23 cellular contexts compared by ENCODE assay signal in the genomic region with DNA sequence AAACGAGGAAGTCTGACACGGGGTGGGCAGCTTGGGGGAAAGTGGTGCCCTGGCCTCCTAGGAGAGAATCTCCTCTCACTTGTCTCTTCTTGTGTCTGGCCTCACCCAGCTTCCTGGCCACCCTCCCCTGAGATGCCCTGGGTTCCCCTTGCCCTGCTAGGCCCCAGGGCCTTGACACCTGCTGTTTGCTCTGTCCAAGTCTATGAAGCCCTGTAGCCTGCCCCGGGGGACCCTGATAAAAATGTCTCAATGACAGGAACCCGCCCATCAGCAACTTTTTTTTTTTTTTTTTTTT. TPM values are rescaled to one million over a fixed set of nuclear protein-coding genes. Genes with fewer than 3 reads are reported as not detected.
DNase-seq lines count a peak whose midpoint lies in the region; ATAC-seq and TF ChIP-seq lines count a peak whose summit lies in the region.
"Had no signal": no experiment of that assay in that cellular context is flagged by ENCODE, and none has a peak within 500 bp of the region (broad histone marks: within the 10 kb centered on the region; RNA-seq: fewer than 3 reads in every experiment).

No MANE protein-coding gene starts in this region.

- no peaks in the 10 kb centered on the region for H3K27me3 Mint-ChIP-seq in activated CD8-positive, alpha-beta memory T cell treated with anti-CD3 and anti-CD28 coated beads, Interleukin-2, amount 10 ng/mL, durations not matched to agents 7 days and 5 days
- no peaks in the 10 kb centered on the region for H3K27me3 Mint-ChIP-seq in CD14-positive monocyte (ENCODE audit: low read depth in 3 of 3)
- no peaks in the 10 kb centered on the region for H3K27me3 Mint-ChIP-seq in activated CD4-positive, alpha-beta memory T cell treated with anti-CD3 and anti-CD28 coated beads for 36 hours
- no peaks in the 10 kb centered on the region for H3K27me3 Mint-ChIP-seq in H9 (ENCODE audit: low read depth)
- H3K27me3 Mint-ChIP-seq: activated T-helper 17 cell treated with anti-CD3 and anti-CD28 coated beads, Interleukin-2, amount 50 U/mL, for 72 hours; brain had no signal

- DNase-seq in activated CD8-positive, alpha-beta memory T cell treated with anti-CD3 and anti-CD28 coated beads, Interleukin-2, amount 10 ng/mL, durations not matched to agents 7 days and 5 days: no peak
- no peak for DNase-seq in activated CD8-positive, alpha-beta memory T cell treated with anti-CD3 and anti-CD28 coated beads for 24 hours
- DNase-seq in CD14-positive monocyte (ENCODE audit: low spot score) (no peak), Karpas-422 (no peak), NCI-H2107 treated with DMSO at 0.1 percent for 48 hours (lab: John Stamatoyannopoulos, UW; ENCODE audit: unreplicated experiment) (no peak), H9 (no peak)
- no peak for DNase-seq in activated CD4-positive, alpha-beta memory T cell treated with anti-CD3 and anti-CD28 coated beads for 36 hours
- DNase-seq: BE2C; HCEC 1CT; KG1; mesenchymal stem cell; MM.1S; NCI-H1417 treated with DMSO at 0.1 percent for 48 hours; NCI-H2081; NCI-H345; NCI-H748 treated with DMSO at 0.1 percent for 48 hours; stimulated activated CD4-positive, alpha-beta T cell treated with anti-CD3 and anti-CD28 coated beads, Interleukin-15, amount 100 ng/mL, for 24 hours; stomach; SW 1271; tibial artery had no signal

- H2BK120ac ChIP-seq in H9 (ENCODE audit: low read depth, low read length, poor library complexity, severe bottlenecking): no peak overlapping the region

- no peak overlapping the region for H3K4me3 Mint-ChIP-seq in activated CD8-positive, alpha-beta memory T cell treated with anti-CD3 and anti-CD28 coated beads, Interleukin-2, amount 10 ng/mL, durations not matched to agents 7 days and 5 days
- H3K4me3 Mint-ChIP-seq in CD14-positive monocyte (no peak overlapping the region), H9 (no peak overlapping the region)
- H3K4me3 Mint-ChIP-seq in activated CD4-positive, alpha-beta memory T cell treated with anti-CD3 and anti-CD28 coated beads for 36 hours: no peak overlapping the region
- H3K4me3 Mint-ChIP-seq: activated T-helper 17 cell treated with anti-CD3 and anti-CD28 coated beads, Interleukin-2, amount 50 U/mL, for 72 hours; brain had no signal

- no peak overlapping the region for H3K23ac ChIP-seq in H9 (ENCODE audit: insufficient read length, low read depth, low read length)

- H3K56ac ChIP-seq in H9 (ENCODE audit: insufficient read length, low read depth, low read length): no peak overlapping the region

- no peak for ATAC-seq in activated CD8-positive, alpha-beta memory T cell treated with anti-CD3 and anti-CD28 coated beads, Interleukin-2, amount 10 ng/mL, durations not matched to agents 7 days and 5 days
- ATAC-seq: activated T-helper 17 cell treated with anti-CD3 and anti-CD28 coated beads, Interleukin-2, amount 50 U/mL, for 72 hours had no signal

- H3K27ac ChIP-seq in neutrophil (peak overlapping the region; percentile 50), Karpas-422 (ENCODE audit: low read length) (no peak overlapping the region), H9 (ENCODE audit: insufficient read length, low read depth, low read length) (no peak overlapping the region)
- H3K27ac ChIP-seq: stomach, tibial artery had no signal

- H3K9me3 ChIP-seq in neutrophil (peaks cover 12% of the 10 kb centered on the region), Karpas-422 (ENCODE audit: low read length) (no peaks in the 10 kb centered on the region), H9 (ENCODE audit: control insufficient read depth, low read depth, low read length) (no peaks in the 10 kb centered on the region)
- H3K9me3 ChIP-seq: BE2C, stomach, tibial artery had no signal

- peaks cover 47 to 49% of the 10 kb centered on the region in 2 experiments for H3K4me1 ChIP-seq in neutrophil (ENCODE audit: control insufficient read depth in 1 of 2, insufficient read depth in 1 of 2, low read depth in 1 of 2, low read length in 1 of 2)
- peaks cover 6% of the 10 kb centered on the region for H3K4me1 ChIP-seq in Karpas-422 (ENCODE audit: low read length)
- no peaks in the 10 kb centered on the region; the same call in 1 of the 2 replicates for H3K4me1 ChIP-seq in H9 (ENCODE audit: insufficient read depth, low read length)
- H3K4me1 ChIP-seq: BE2C, stomach, tibial artery had no signal

- no peak overlapping the region for H3K18ac ChIP-seq in H9 (ENCODE audit: insufficient read length, low read depth, low read length)

- no peak overlapping the region for H3K9ac ChIP-seq in Karpas-422 (ENCODE audit: low read length)
- H3K9ac ChIP-seq in H9 (ENCODE audit: extremely low read depth, insufficient read length, low read length): no peak overlapping the region

- H3K9me3 Mint-ChIP-seq in activated CD8-positive, alpha-beta memory T cell treated with anti-CD3 and anti-CD28 coated beads, Interleukin-2, amount 10 ng/mL, durations not matched to agents 7 days and 5 days (ENCODE audit: low read depth): no peaks in the 10 kb centered on the region
- H3K9me3 Mint-ChIP-seq in CD14-positive monocyte: no peaks in the 10 kb centered on the region
- no peaks in the 10 kb centered on the region for H3K9me3 Mint-ChIP-seq in activated CD4-positive, alpha-beta memory T cell treated with anti-CD3 and anti-CD28 coated beads for 36 hours
- H3K9me3 Mint-ChIP-seq in H9: no peaks in the 10 kb centered on the region
- H3K9me3 Mint-ChIP-seq: activated T-helper 17 cell treated with anti-CD3 and anti-CD28 coated beads, Interleukin-2, amount 50 U/mL, for 72 hours; brain had no signal

- H3K4me3 ChIP-seq in neutrophil (ENCODE audit: low read depth in 1 of 2, low read length in 1 of 2) (no peak overlapping the region), Karpas-422 (ENCODE audit: low read length) (no peak overlapping the region)
- H3K4me3 ChIP-seq: stomach, tibial artery had no signal

- no peak overlapping the region for H3K14ac ChIP-seq in H9 (ENCODE audit: insufficient read depth, low read length)

- no peak overlapping the region for H2BK15ac ChIP-seq in H9 (ENCODE audit: low read depth, low read length)

- CTCF ChIA-PET in activated CD8-positive, alpha-beta memory T cell treated with anti-CD3 and anti-CD28 coated beads, Interleukin-2, amount 10 ng/mL, durations not matched to agents 7 days and 5 days (lab: Charles Lee): interaction anchor here (0.7 to 3.6 kb wide), 3 partner anchors 20 to 536 kb away, joined by 3 to 21 read pairs (median 3); no protein-coding TSS in a partner anchor
- CTCF ChIA-PET in activated CD4-positive, alpha-beta memory T cell treated with anti-CD3 and anti-CD28 coated beads for 36 hours (lab: Charles Lee): interaction anchor here (0.8 kb wide), 1 partner anchor 20 kb away, joined by 3 read pairs; no protein-coding TSS in a partner anchor

- peaks cover 62% of the 10 kb centered on the region for H3K4me1 Mint-ChIP-seq in activated CD8-positive, alpha-beta memory T cell treated with anti-CD3 and anti-CD28 coated beads, Interleukin-2, amount 10 ng/mL, durations not matched to agents 7 days and 5 days
- peaks cover 56% of the 10 kb centered on the region for H3K4me1 Mint-ChIP-seq in CD14-positive monocyte
- H3K4me1 Mint-ChIP-seq in activated CD4-positive, alpha-beta memory T cell treated with anti-CD3 and anti-CD28 coated beads for 36 hours (ENCODE audit: low read depth): peaks cover 71% of the 10 kb centered on the region
- H3K4me1 Mint-ChIP-seq in H9: peaks cover 7 to 9% of the 10 kb centered on the region in 2 experiments
- H3K4me1 Mint-ChIP-seq: brain had no signal

- no peak overlapping the region for H2BK5ac ChIP-seq in H9 (ENCODE audit: insufficient read length, low read length)

- no peak overlapping the region for H2AFZ ChIP-seq in Karpas-422 (ENCODE audit: low read length)
- H2AFZ ChIP-seq in H9 (ENCODE audit: low read length): no peak overlapping the region

- H3K9me2 ChIP-seq in Karpas-422 (replicated peaks; ENCODE audit: insufficient read depth, low read length): no peaks in the 10 kb centered on the region

- no peaks in the 10 kb centered on the region for H3K79me2 ChIP-seq in Karpas-422 (ENCODE audit: low read length)
- H3K79me2 ChIP-seq in H9 (ENCODE audit: insufficient read depth, low read length): no peaks in the 10 kb centered on the region

- H3K23me2 ChIP-seq in H9 (ENCODE audit: insufficient read length, low read depth, low read length, poor library complexity, severe bottlenecking): no peaks in the 10 kb centered on the region

- no peak overlapping the region for H3K4ac ChIP-seq in H9 (ENCODE audit: low read depth, low read length)

- H3K79me1 ChIP-seq in H9 (ENCODE audit: insufficient read depth, low read depth, low read length, poor library complexity, severe bottlenecking): no peaks in the 10 kb centered on the region

- intact Hi-C loops in CD14-positive monocyte (cut with micrococcal nuclease): no loop called here
- intact Hi-C loops in activated CD4-positive, alpha-beta memory T cell treated with anti-CD3 and anti-CD28 coated beads for 36 hours (cut with micrococcal nuclease): no loop called here

- no peak overlapping the region for H2BK20ac ChIP-seq in H9 (ENCODE audit: low read depth, low read length, poor library complexity, severe bottlenecking)

- peaks cover 93% of the 10 kb centered on the region for H3K36me3 ChIP-seq in neutrophil
- no peaks in the 10 kb centered on the region for H3K36me3 ChIP-seq in Karpas-422 (ENCODE audit: insufficient read depth, low read length)
- H3K36me3 ChIP-seq: BE2C, tibial artery had no signal

- H2AK5ac ChIP-seq in H9 (ENCODE audit: insufficient read length, low read length): no peak overlapping the region

- H3K36me3 Mint-ChIP-seq in activated CD8-positive, alpha-beta memory T cell treated with anti-CD3 and anti-CD28 coated beads, Interleukin-2, amount 10 ng/mL, durations not matched to agents 7 days and 5 days: peaks cover 39% of the 10 kb centered on the region
- H3K36me3 Mint-ChIP-seq in CD14-positive monocyte: peaks cover 73 to 89% of the 10 kb centered on the region in 2 donors
- H3K36me3 Mint-ChIP-seq in activated CD4-positive, alpha-beta memory T cell treated with anti-CD3 and anti-CD28 coated beads for 36 hours: peaks cover 42% of the 10 kb centered on the region
- 0 out of 7 replicates have a peak, but pooled peaks cover 0 to 2% (median 0%) of the 10 kb centered on the region in 3 experiments for H3K36me3 Mint-ChIP-seq in H9 (ENCODE audit: insufficient read depth in 1 of 3, low read depth in 3 of 3)

- no peak overlapping the region for H3T11ph ChIP-seq in H9 (ENCODE audit: low read length)

- H4K8ac ChIP-seq in H9 (replicated peaks; ENCODE audit: insufficient read length, low read depth, low read length): no peak overlapping the region

- peak overlapping the region; percentile 24 for H3K27ac Mint-ChIP-seq in activated CD8-positive, alpha-beta memory T cell treated with anti-CD3 and anti-CD28 coated beads, Interleukin-2, amount 10 ng/mL, durations not matched to agents 7 days and 5 days
- peak overlapping the region in 6 of 7 donors; percentile 70 to 87 (median 78) for H3K27ac Mint-ChIP-seq in CD14-positive monocyte
- H3K27ac Mint-ChIP-seq in activated CD4-positive, alpha-beta memory T cell treated with anti-CD3 and anti-CD28 coated beads for 36 hours: peak overlapping the region; percentile 69
- H3K27ac Mint-ChIP-seq in H9: no peak overlapping the region
- H3K27ac Mint-ChIP-seq: brain had no signal

- POLR2A ChIA-PET in activated CD4-positive, alpha-beta memory T cell treated with anti-CD3 and anti-CD28 coated beads for 36 hours (lab: Charles Lee): interaction anchor here (2.0 kb wide), 1 partner anchor 10 kb away, joined by 9 read pairs; no protein-coding TSS in a partner anchor

- H4K91ac ChIP-seq in H9 (ENCODE audit: insufficient read length, low read depth, low read length): no peak overlapping the region

- TF ChIP-seq CTCF in CD14-positive monocyte (IDR thresholded peaks at IDR 0.05): no peak
- TF ChIP-seq CTCF in neutrophil (IDR thresholded peaks at IDR 0.05): no peak
- TF ChIP-seq CTCF in H9 (conservative IDR thresholded peaks at IDR 0.05): no peak

- H3K4me2 ChIP-seq in Karpas-422 (ENCODE audit: low read depth, low read length, poor library complexity, severe bottlenecking): no peak overlapping the region
- no peak overlapping the region for H3K4me2 ChIP-seq in H9 (ENCODE audit: insufficient read depth, insufficient read length, low read length)

- no peak overlapping the region for H4K5ac ChIP-seq in H9 (ENCODE audit: insufficient read length, low read depth, low read length)

- no CpG with 5 or more reads among the region's 4 CpGs for WGBS in H9 (ENCODE audit: extremely low coverage, insufficient read length, low lambda C conversion rate)

- H4K20me1 ChIP-seq in Karpas-422 (ENCODE audit: insufficient read depth, low read depth, low read length): no peaks in the 10 kb centered on the region
- H4K20me1 ChIP-seq in H9 (ENCODE audit: control insufficient read depth, insufficient read depth, insufficient read length): no peaks in the 10 kb centered on the region

- H3K27me3 ChIP-seq in neutrophil: no peaks in the 10 kb centered on the region
- H3K27me3 ChIP-seq in Karpas-422 (ENCODE audit: low read length): no peaks in the 10 kb centered on the region
- no peaks in the 10 kb centered on the region for H3K27me3 ChIP-seq in H9 (ENCODE audit: insufficient read depth, low read length)
- H3K27me3 ChIP-seq: BE2C, stomach, tibial artery had no signal

- H2BK12ac ChIP-seq in H9 (ENCODE audit: insufficient read length, low read depth, low read length): no peak overlapping the region

RNA-seq across cellular contexts. Expression of a gene that starts 35.0 kb away (rescaled TPM):
- total RNA-seq in activated CD8-positive, alpha-beta memory T cell treated with anti-CD3 and anti-CD28 coated beads, Interleukin-2, amount 10 ng/mL, durations not matched to agents 7 days and 5 days: 10 to 100 TPM; 40.1 to 67.3 TPM
- 10 to 100 TPM; 10.5 to 15.7 TPM for polyA plus RNA-seq in CD14-positive monocyte
- total RNA-seq in activated CD4-positive, alpha-beta memory T cell treated with anti-CD3 and anti-CD28 coated beads for 36 hours: 10 to 100 TPM; 67.0 to 72.8 TPM
- 4.9 and 6.2 TPM in 2 replicates for total RNA-seq in Karpas-422 (2014; rRNA removed; shearing (Covaris generic); ENCODE audit: low replicate concordance)
- 7.8 and 9.0 TPM in 2 replicates for total RNA-seq in H9 (2021)

Comparison
In these comparisons a context has a peak if more than half of its experiments do, and no peak if none do; other contexts are left out.
1. H3K27ac Mint-ChIP-seq: peak in activated CD8-positive, alpha-beta memory T cell treated with anti-CD3 and anti-CD28 coated beads, Interleukin-2, amount 10 ng/mL, durations not matched to agents 7 days and 5 days (single experiment), CD14-positive monocyte (6 of 7) and activated CD4-positive, alpha-beta memory T cell treated with anti-CD3 and anti-CD28 coated beads for 36 hours (single experiment); none in H9 (0 of 3).